ENCODE assay signal across 1 cellular context in genomic region chr7:51786284-51786683, GRCh38.
TF ChIP-seq lines count a peak whose summit lies in the region.

No MANE protein-coding gene starts in this region.

TF ChIP-seq in HepG2, 621 proteins besides CTCF, POLR2A, EP300 and RAD21 (continued from another document):
- TF ChIP-seq HBP1 (CRISPR knock-in tag; IDR thresholded peaks at IDR 0.05; ENCODE audit: low read depth): no peak
